10 cellular contexts compared by ENCODE assay signal in genomic region chr1:24157921-24158481, GRCh38. TPM values are rescaled to one million over a fixed set of nuclear protein-coding genes. Genes with fewer than 3 reads are reported as not detected.
A peak's percentile ranks its signal among the peaks of the same experiment; 100 is the strongest.
DNase-seq lines count a peak whose midpoint lies in the region; ATAC-seq, FAIRE-seq and TF ChIP-seq lines count a peak whose summit lies in the region.
"Had no signal": no experiment of that assay in that cellular context is flagged by ENCODE, and none has a peak within 500 bp of the region (broad histone marks: within the 10 kb centered on the region; RNA-seq: fewer than 3 reads in every experiment).

No MANE protein-coding gene starts in this region.

- H3K4me2 ChIP-seq in GM23338, result no peak overlapping the region
- no peak overlapping the region for H3K4me2 ChIP-seq in K562 (ENCODE audit: insufficient read depth, low read length)

- H3K4me3 Mint-ChIP-seq in GM23338, result no peak overlapping the region

- CTCF ChIA-PET in AG04450 (lab: Charles Lee), result interaction anchor here (0.9 to 1.5 kb wide), 2 partner anchors 15 to 87 kb away, joined by 3 to 5 read pairs; no protein-coding TSS in a partner anchor
- CTCF ChIA-PET in K562 (lab: Yijun Ruan, JAX; ENCODE audit: low intra/inter-chr PET ratio), result no interaction called here

- no peak for FAIRE-seq in K562 (lab: Jason Lieb, UNC)

- H3K27me3 ChIP-seq in AG04450 (ENCODE audit: control insufficient read depth, insufficient read depth, low read length), result peaks cover 32% of the 10 kb centered on the region
- H3K27me3 ChIP-seq in GM23338 (ENCODE audit: insufficient read depth), result no peaks in the 10 kb centered on the region
- peaks cover 51 to 78% of the 10 kb centered on the region in 2 experiments for H3K27me3 ChIP-seq in K562 (ENCODE audit: control insufficient read depth in 2 of 2, insufficient read depth in 2 of 2, low read length in 2 of 2)

- intact Hi-C loops in K562 (cut with micrococcal nuclease), result no loop called here

- H3K79me2 ChIP-seq in GM23338 (replicated peaks; ENCODE audit: insufficient read depth), result no peaks in the 10 kb centered on the region
- no peaks in the 10 kb centered on the region for H3K79me2 ChIP-seq in K562 (ENCODE audit: control insufficient read depth, insufficient read depth, low read length)

- no peaks in the 10 kb centered on the region for H3F3A ChIP-seq in GM23338 (replicated peaks; ENCODE audit: low read depth)

- no peak overlapping the region; the same call in none of the 2 replicates for H3K27ac Mint-ChIP-seq in GM23338

- no peaks in the 10 kb centered on the region for H3K9me2 ChIP-seq in GM23338 (ENCODE audit: insufficient read depth)

- no peak for TF ChIP-seq EP300 in K562 (IDR thresholded peaks at IDR 0.05; ENCODE audit: low read length)

- POLR2A ChIA-PET in AG04450 (lab: Yijun Ruan, JAX) (no interaction called here), K562 (lab: Yijun Ruan, JAX) (no interaction called here)

- H3K9me1 ChIP-seq in K562 (ENCODE audit: control insufficient read depth, insufficient read depth, low read length), result no peaks in the 10 kb centered on the region

- in situ Hi-C loops in K562 (cut with MboI), result no loop called here

- TF ChIP-seq POLR2A in K562 (conservative IDR thresholded peaks at IDR 0.05), result no peak

- H3K4me1 ChIP-seq in GM23338 (ENCODE audit: insufficient read depth), result peaks cover 9% of the 10 kb centered on the region; the same call in 1 of the 2 replicates
- H3K4me1 ChIP-seq in K562 (replicated peaks in 1 of 2; ENCODE audit: control insufficient read depth in 2 of 2, insufficient read depth in 2 of 2, low read length in 2 of 2), result no peaks in the 10 kb centered on the region
- H3K4me1 ChIP-seq: gastroesophageal sphincter had no signal

- H3K4me3 ChIP-seq in AG04450 (ENCODE audit: low read depth, low read length) (no peak overlapping the region), GM23338 (no peak overlapping the region), K562 (no peak overlapping the region)
- H3K4me3 ChIP-seq: gastroesophageal sphincter had no signal

- TF ChIP-seq RAD21 in K562 (CRISPR knock-in tag; conservative IDR thresholded peaks at IDR 0.05 in 1 of 2, IDR thresholded peaks at IDR 0.05 in 1 of 2), result no peak

- 2% methylated on average over 6 of the region's 6 CpGs for WGBS in K562 (ENCODE audit: insufficient coverage, low coverage, missing lambda C conversion rate)

- peaks cover 15% of the 10 kb centered on the region for H3K4me1 Mint-ChIP-seq in GM23338

- H3K27me3 Mint-ChIP-seq in GM23338 (ENCODE audit: insufficient read depth, low read depth, poor library complexity), result peaks cover 11% of the 10 kb centered on the region

- no peak for DNase-seq in AG04450 (ENCODE audit: low read depth, low spot score)
- DNase-seq in GM23338 (ENCODE audit: low spot score), result peak; percentile 59
- no peak for DNase-seq in K562 (ENCODE audit: extremely low read depth in 1 of 4, low spot score in 3 of 4)
- peak; percentile 8 for DNase-seq in iris pigment epithelial cell (ENCODE audit: low read depth)
- DNase-seq in left lobe of liver (ENCODE audit: low spot score), result no peak
- DNase-seq in NCI-H526 (lab: John Stamatoyannopoulos, UW), result no peak
- no peak for DNase-seq in LoVo (ENCODE audit: low spot score)
- DNase-seq: NCI-H2171 treated with DMSO at 0.1 percent for 48 hours had no signal

- peaks cover 21% of the 10 kb centered on the region for H3K36me3 Mint-ChIP-seq in GM23338 (ENCODE audit: low read depth)

- TF ChIP-seq CTCF in AG04450 (IDR thresholded peaks at IDR 0.05; ENCODE audit: low read depth, low read length) (peak; percentile 42), GM23338 (conservative IDR thresholded peaks at IDR 0.05; ENCODE audit: low read depth in 2 of 2) (peak; percentile 25 to 45), K562 (IDR thresholded peaks at IDR 0.05 in 2 of 3, conservative IDR thresholded peaks at IDR 0.05 in 1 of 3; ENCODE audit: insufficient read depth in 2 of 3, low read depth in 1 of 3, low read length in 3 of 3) (peak; percentile 11 to 36 (median 17); a peak in 2 of 6 replicates)

- BruUV-seq in K562 (replicated peaks; lab: Mats Ljungman, UMichigan), result no TSS peak

- H3K9ac ChIP-seq in K562 (ENCODE audit: insufficient read depth in 1 of 2, low read depth in 2 of 2, low read length in 2 of 2), result no peak overlapping the region

- no peak overlapping the region for H3K27ac ChIP-seq in AG04450 (ENCODE audit: low read depth, low read length)
- no peak overlapping the region for H3K27ac ChIP-seq in GM23338 (ENCODE audit: low read depth)
- no peak overlapping the region for H3K27ac ChIP-seq in K562 (ENCODE audit: extremely low read depth, low read depth, low read length)
- H3K27ac ChIP-seq: gastroesophageal sphincter had no signal

- ATAC-seq in GM23338, result peak; percentile 72
- ATAC-seq in K562, result peak; percentile 38; the same call in 2 of the 3 replicates
- no peak for ATAC-seq in HG02981 (IDR thresholded peaks at IDR 0.05; ENCODE audit: unreplicated experiment)
- no peak for ATAC-seq in left lobe of liver
- ATAC-seq: gastroesophageal sphincter had no signal

- H3K36me3 ChIP-seq in GM23338 (ENCODE audit: insufficient read depth), result no peaks in the 10 kb centered on the region; the same call in 1 of the 2 replicates
- no peaks in the 10 kb centered on the region for H3K36me3 ChIP-seq in K562 (ENCODE audit: control insufficient read depth, insufficient read depth, low read length)
- H3K36me3 ChIP-seq: gastroesophageal sphincter had no signal

- H2AFZ ChIP-seq in GM23338 (no peak overlapping the region), K562 (ENCODE audit: low read depth, low read length) (no peak overlapping the region)

- H3K9me3 ChIP-seq in AG04450 (ENCODE audit: control insufficient read depth, insufficient read depth, low read length), result no peaks in the 10 kb centered on the region
- H3K9me3 ChIP-seq in K562 (replicated peaks; ENCODE audit: control insufficient read depth, insufficient read depth, low read depth, low read length), result no peaks in the 10 kb centered on the region
- H3K9me3 ChIP-seq: gastroesophageal sphincter had no signal

- H3K9me3 Mint-ChIP-seq in GM23338, result no peaks in the 10 kb centered on the region

- no peaks in the 10 kb centered on the region for H4K20me1 ChIP-seq in GM23338 (replicated peaks; ENCODE audit: insufficient read depth)
- H4K20me1 ChIP-seq in K562 (replicated peaks; ENCODE audit: control insufficient read depth, insufficient read depth, low read length), result 0 out of 2 replicates have a peak, but pooled peaks cover 6% of the 10 kb centered on the region

RNA-seq across cellular contexts. Expression of gene IL22RA1, which starts 15.1 kb away (rescaled TPM):
- not detected in 2 replicates for polyA plus RNA-seq in AG04450 (2011; rRNA removed)
- not detected in 2 replicates for polyA minus RNA-seq in AG04450 (2011; rRNA and poly(A)+ RNA removed)
- 0.28 TPM in 1 of 2 replicates, not detected in the other for total RNA-seq in GM23338 (2014; rRNA removed; shearing (Covaris generic))
- polyA plus RNA-seq in GM23338 (2016; fragmentation: Nextera tagmentation; extraction: Ambion mirVana), result 0.11 TPM in 1 of 2 replicates, not detected in the other
- total RNA-seq in K562 (2011; cell fraction: chromatin; rRNA removed; ENCODE audit: low replicate concordance), result not detected in 2 replicates
- total RNA-seq in K562 (2011; cell fraction: nucleolus; rRNA removed), result not detected in 2 replicates
- not detected in 2 replicates for total RNA-seq in K562 (2011; cell fraction: nucleoplasm; rRNA removed)
- not detected in 2 replicates for total RNA-seq in K562 (2014; rRNA removed)
- not detected in 2 replicates for total RNA-seq in K562 (2014; rRNA removed; fragmentation: Illumina TruSeq; extraction: Trizol)
- not detected in 2 replicates for total RNA-seq in K562 (2015; rRNA removed; fragmentation: Illumina TruSeq; extraction: Trizol)
- total RNA-seq in K562 (2021), result 0.11 TPM in 1 of 2 replicates, not detected in the other
- polyA plus RNA-seq in K562 (2011; rRNA removed), result not detected in 2 replicates
- polyA plus RNA-seq in K562 (2011; cell fraction: cytosol; rRNA removed), result not detected in 2 replicates
- not detected in 2 replicates for polyA plus RNA-seq in K562 (2011; cell fraction: nucleus; rRNA removed)
- not detected in 2 replicates for polyA plus RNA-seq in K562 (2012)
- not detected in 2 replicates for polyA plus RNA-seq in K562 (2014; fragmentation: Illumina TruSeq; extraction: Trizol)
- not detected for polyA plus RNA-seq in K562 (2014; fragmentation: Nextera tagmentation; extraction: Ambion mirVana)
- not detected in 2 replicates for polyA plus RNA-seq in K562 (2014; rRNA removed)
- polyA minus RNA-seq in K562 (2011; rRNA and poly(A)+ RNA removed), result not detected in 2 replicates
- not detected in 2 replicates for polyA minus RNA-seq in K562 (2011; cell fraction: cytosol; rRNA and poly(A)+ RNA removed)
- polyA minus RNA-seq in K562 (2011; cell fraction: nucleus; rRNA and poly(A)+ RNA removed), result not detected in 2 replicates
- 2.9 TPM for total RNA-seq in left lobe of liver

RNA-seq across cellular contexts. Expression of gene IFNLR1, which starts 29.1 kb away (rescaled TPM):
- polyA plus RNA-seq in AG04450 (2011; rRNA removed) (not detected in 2 replicates), GM23338 (2016; fragmentation: Nextera tagmentation; extraction: Ambion mirVana) (6.2 and 8.9 TPM in 2 replicates), K562 (2011; rRNA removed) (not detected in 2 replicates), K562 (2014; fragmentation: Illumina TruSeq; extraction: Trizol) (not detected in 2 replicates), K562 (2014; fragmentation: Nextera tagmentation; extraction: Ambion mirVana) (not detected), K562 (2014; rRNA removed) (not detected in 2 replicates)
- not detected in 2 replicates for polyA minus RNA-seq in AG04450 (2011; rRNA and poly(A)+ RNA removed)
- 4.2 and 4.3 TPM in 2 replicates for total RNA-seq in GM23338 (2014; rRNA removed; shearing (Covaris generic))
- not detected in 2 replicates for total RNA-seq in K562 (2011; cell fraction: chromatin; rRNA removed; ENCODE audit: low replicate concordance)
- total RNA-seq in K562 (2011; cell fraction: nucleolus; rRNA removed), result not detected in 2 replicates
- total RNA-seq in K562 (2011; cell fraction: nucleoplasm; rRNA removed), result not detected in 2 replicates
- total RNA-seq in K562 (2014; rRNA removed) (not detected in 2 replicates), K562 (2014; rRNA removed; fragmentation: Illumina TruSeq; extraction: Trizol) (not detected in 2 replicates), K562 (2015; rRNA removed; fragmentation: Illumina TruSeq; extraction: Trizol) (not detected in 2 replicates), K562 (2021) (not detected in 2 replicates), left lobe of liver (4.5 TPM)
- not detected in 2 replicates for polyA plus RNA-seq in K562 (2011; cell fraction: cytosol; rRNA removed)
- not detected in 2 replicates for polyA plus RNA-seq in K562 (2011; cell fraction: nucleus; rRNA removed)
- polyA plus RNA-seq in K562 (2012), result not detected in 2 replicates
- not detected in 2 replicates for polyA minus RNA-seq in K562 (2011; rRNA and poly(A)+ RNA removed)
- not detected in 2 replicates for polyA minus RNA-seq in K562 (2011; cell fraction: cytosol; rRNA and poly(A)+ RNA removed)
- polyA minus RNA-seq in K562 (2011; cell fraction: nucleus; rRNA and poly(A)+ RNA removed), result not detected in 2 replicates

RNA-seq across cellular contexts. Expression of gene MYOM3, which starts 46.1 kb away (rescaled TPM):
- polyA plus RNA-seq in AG04450 (2011; rRNA removed), result not detected in 2 replicates
- polyA minus RNA-seq in AG04450 (2011; rRNA and poly(A)+ RNA removed), result not detected in 2 replicates
- not detected in 2 replicates for total RNA-seq in GM23338 (2014; rRNA removed; shearing (Covaris generic))
- polyA plus RNA-seq in GM23338 (2016; fragmentation: Nextera tagmentation; extraction: Ambion mirVana), result not detected in 2 replicates
- 0.09 TPM in 1 of 2 replicates, not detected in the other for total RNA-seq in K562 (2011; cell fraction: chromatin; rRNA removed; ENCODE audit: low replicate concordance)
- not detected in 2 replicates for total RNA-seq in K562 (2011; cell fraction: nucleolus; rRNA removed)
- not detected in 2 replicates for total RNA-seq in K562 (2011; cell fraction: nucleoplasm; rRNA removed)
- total RNA-seq in K562 (2014; rRNA removed), result not detected in 2 replicates
- not detected in 2 replicates for total RNA-seq in K562 (2014; rRNA removed; fragmentation: Illumina TruSeq; extraction: Trizol)
- not detected in 2 replicates for total RNA-seq in K562 (2015; rRNA removed; fragmentation: Illumina TruSeq; extraction: Trizol)
- total RNA-seq in K562 (2021), result not detected in 2 replicates
- polyA plus RNA-seq in K562 (2011; rRNA removed), result 0.01 TPM in 1 of 2 replicates, not detected in the other
- not detected in 2 replicates for polyA plus RNA-seq in K562 (2011; cell fraction: cytosol; rRNA removed)
- 0.03 and 0.06 TPM in 2 replicates for polyA plus RNA-seq in K562 (2011; cell fraction: nucleus; rRNA removed)
- 0.06 TPM in 1 of 2 replicates, not detected in the other for polyA plus RNA-seq in K562 (2012)
- not detected in 2 replicates for polyA plus RNA-seq in K562 (2014; fragmentation: Illumina TruSeq; extraction: Trizol)
- polyA plus RNA-seq in K562 (2014; fragmentation: Nextera tagmentation; extraction: Ambion mirVana), result not detected
- polyA plus RNA-seq in K562 (2014; rRNA removed), result not detected in 2 replicates
- polyA minus RNA-seq in K562 (2011; rRNA and poly(A)+ RNA removed), result 0.11 TPM in 1 of 2 replicates, not detected in the other
- polyA minus RNA-seq in K562 (2011; cell fraction: cytosol; rRNA and poly(A)+ RNA removed), result not detected in 2 replicates
- polyA minus RNA-seq in K562 (2011; cell fraction: nucleus; rRNA and poly(A)+ RNA removed), result not detected in 2 replicates
- total RNA-seq in left lobe of liver, result 0.08 TPM

Comparison
In these comparisons a context has a peak if more than half of its experiments do, and no peak if none do; other contexts are left out.
1. DNase-seq: peak in GM23338 (single experiment) and iris pigment epithelial cell (single experiment); none in AG04450 (single experiment), K562 (0 of 4), left lobe of liver (single experiment), NCI-H526 (0 of 2) and LoVo (single experiment).
2. ATAC-seq: peak in GM23338 (single experiment) and K562 (single experiment); none in HG02981 (single experiment) and left lobe of liver (single experiment).
3. Peak in every context shown above with its lines, with median percentiles within 50 percentile points of each other: CTCF ChIP-seq.